Comparison of ENCODE assay signal across 13 cellular contexts in the genomic region with DNA sequence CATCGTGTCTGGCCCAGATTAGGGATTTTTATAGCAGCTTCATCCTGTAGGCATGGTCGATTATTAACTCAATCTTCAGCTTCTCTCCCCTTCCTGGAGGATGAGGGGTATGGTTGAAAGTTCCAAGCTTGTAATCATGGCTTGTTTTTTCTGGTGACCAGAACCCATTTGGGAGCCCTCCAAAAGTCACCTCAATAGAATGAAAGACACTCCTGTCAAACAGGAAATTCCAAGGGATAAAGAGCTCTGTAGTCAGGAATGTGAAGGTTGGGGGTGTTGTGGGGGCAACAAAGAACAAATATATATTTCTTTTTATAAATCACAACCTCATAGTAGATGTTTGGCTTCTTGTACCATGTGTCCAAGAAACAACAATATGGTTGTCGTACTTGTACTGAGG.
DNase-seq lines count a peak whose midpoint lies in the region; ATAC-seq and TF ChIP-seq lines count a peak whose summit lies in the region.
"Had no signal": no experiment of that assay in that cellular context is flagged by ENCODE, and none has a peak within 500 bp of the region (broad histone marks: within the 10 kb centered on the region; RNA-seq: fewer than 3 reads in every experiment).

No MANE protein-coding gene starts in this region.

- CTCF ChIA-PET in PC-3 (lab: Charles Lee), result no interaction called here

- no peak overlapping the region for H3K9ac ChIP-seq in PC-3 (ENCODE audit: low read length)
- H3K9ac ChIP-seq: BLaER1 treated with 17β-estradiol and CSF1 and Interleukin-3, amounts not matched to agents 10 nM and 100 nM had no signal

- H3K9me2 ChIP-seq in PC-3 (replicated peaks; ENCODE audit: low read length), result no peaks in the 10 kb centered on the region

- H3K79me2 ChIP-seq in PC-3 (ENCODE audit: low read length), result no peaks in the 10 kb centered on the region

- DNase-seq in HT1080 (ENCODE audit: low read depth) (peak; percentile 53), PC-3 (peak; percentile 17), glomerular visceral epithelial cell (ENCODE audit: extremely low spot score) (peak; percentile 35), HUDEP-2 (lab: John Stamatoyannopoulos, UW; ENCODE audit: unreplicated experiment in 76 of 76) (no peak), NCI-H748 (lab: John Stamatoyannopoulos, UW; ENCODE audit: unreplicated experiment) (no peak)
- DNase-seq: Calu3; CD8-positive, alpha-beta T cell; DMS79 treated with DMSO at 0.1 percent for 48 hours; GF-D8 had no signal

- H3K4me3 ChIP-seq in PC-3 (ENCODE audit: low read length), result no peak overlapping the region
- H3K4me3 ChIP-seq: BLaER1 treated with 17β-estradiol and CSF1 and Interleukin-3, amounts not matched to agents 10 nM and 100 nM; HAP-1 had no signal

- ATAC-seq in PC-3, result no peak
- no peak for ATAC-seq in HG02970 (IDR thresholded peaks at IDR 0.05; ENCODE audit: low FRiP score, unreplicated experiment)
- ATAC-seq: CD8-positive, alpha-beta T cell; HepG2 had no signal

- H3F3A ChIP-seq in PC-3 (ENCODE audit: low read length, unreplicated experiment), result no peaks in the 10 kb centered on the region

- no TSS peak for BruUV-seq in PC-3 (replicated peaks; lab: Mats Ljungman, UMichigan)

- intact Hi-C loops in PC-3 (cut with micrococcal nuclease), result no loop called here

- H3K4me2 ChIP-seq in PC-3 (ENCODE audit: low read length), result no peak overlapping the region
- H3K4me2 ChIP-seq: BLaER1 treated with 17β-estradiol and CSF1 and Interleukin-3, amounts not matched to agents 10 nM and 100 nM had no signal

- H3K27ac ChIP-seq in PC-3 (ENCODE audit: low read length), result no peak overlapping the region
- H3K27ac ChIP-seq: BLaER1 treated with 17β-estradiol and CSF1 and Interleukin-3, amounts not matched to agents 10 nM and 100 nM had no signal

- no peak overlapping the region for H2AFZ ChIP-seq in PC-3 (ENCODE audit: low read length)

- POLR2A ChIA-PET in PC-3 (lab: Charles Lee; ENCODE audit: unreplicated experiment), result no interaction called here

- H3K4me1 ChIP-seq in PC-3 (ENCODE audit: insufficient read depth, low read length), result peaks cover 6% of the 10 kb centered on the region

- H4K20me1 ChIP-seq in PC-3 (ENCODE audit: low read length), result no peaks in the 10 kb centered on the region
- H4K20me1 ChIP-seq: BLaER1 treated with 17β-estradiol and CSF1 and Interleukin-3, amounts not matched to agents 10 nM and 100 nM had no signal

- H3K27me3 ChIP-seq in PC-3 (ENCODE audit: low read length), result no peaks in the 10 kb centered on the region
- H3K27me3 ChIP-seq: BLaER1 treated with 17β-estradiol and CSF1 and Interleukin-3, amounts not matched to agents 10 nM and 100 nM had no signal

- H3K36me3 ChIP-seq in PC-3 (ENCODE audit: low read depth, low read length), result no peaks in the 10 kb centered on the region
- H3K36me3 ChIP-seq: BLaER1 treated with 17β-estradiol and CSF1 and Interleukin-3, amounts not matched to agents 10 nM and 100 nM; HAP-1 had no signal

- TF ChIP-seq CTCF in PC-3 (conservative IDR thresholded peaks at IDR 0.05; ENCODE audit: low read depth, low read length), result no peak

- H3K9me3 ChIP-seq in PC-3 (ENCODE audit: low read length), result no peaks in the 10 kb centered on the region
- H3K9me3 ChIP-seq: BLaER1 treated with 17β-estradiol and CSF1 and Interleukin-3, amounts not matched to agents 10 nM and 100 nM; HAP-1 had no signal

Comparison
In these comparisons a context has a peak if more than half of its experiments do, and no peak if none do; other contexts are left out.
1. DNase-seq: peak in HT1080 (single experiment), PC-3 (single experiment) and glomerular visceral epithelial cell (single experiment); none in HUDEP-2 (0 of 76) and NCI-H748 (single experiment).